ENCODE assay signal across 2 cellular contexts in the genomic region with DNA sequence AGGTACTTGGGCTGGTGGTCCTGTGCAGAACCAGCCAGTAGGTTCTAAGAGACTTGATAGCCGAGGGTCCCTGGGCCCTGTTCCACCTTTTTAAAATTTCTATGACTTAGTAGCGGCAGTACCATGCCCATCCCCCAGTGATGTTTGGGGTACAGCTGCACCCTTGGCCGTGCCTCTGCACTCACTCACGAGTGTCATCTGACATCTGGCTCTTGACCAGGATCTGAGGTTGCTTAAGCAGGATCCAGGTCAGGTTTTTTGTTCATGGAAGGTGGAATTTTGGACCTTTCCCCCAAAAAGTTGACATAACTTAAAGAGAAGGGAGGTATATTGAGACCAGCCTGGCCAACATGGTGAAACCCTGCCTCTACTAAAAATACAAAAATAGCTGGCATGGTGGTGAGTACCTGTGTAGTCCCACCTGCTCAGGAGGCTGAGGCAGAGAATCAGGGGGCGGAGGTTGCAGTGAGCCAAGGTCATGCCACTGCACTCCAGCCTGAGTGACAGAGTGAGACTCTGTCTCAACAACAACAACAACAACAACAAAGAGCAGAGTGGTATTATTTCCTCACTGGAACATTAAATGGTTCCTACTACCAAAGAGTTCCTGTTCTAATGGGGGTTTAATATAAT.
TF ChIP-seq lines count a peak whose summit lies in the region.

No MANE protein-coding gene starts in this region.

TF ChIP-seq in liver, 16 proteins besides CTCF, POLR2A, EP300 and RAD21 (continued from another document):
- no peak for TF ChIP-seq REST (IDR thresholded peaks at IDR 0.05)
- peak; percentile 42 to 77 for TF ChIP-seq RXRA (IDR thresholded peaks at IDR 0.05)
- TF ChIP-seq FOXA1 (IDR thresholded peaks at IDR 0.05) = no peak
- peak; percentile 7 for TF ChIP-seq YY1 (IDR thresholded peaks at IDR 0.05)
- TF ChIP-seq HNF4A (conservative IDR thresholded peaks at IDR 0.05) = peak; percentile 79 to 94
- TF ChIP-seq ZBTB33 (IDR thresholded peaks at IDR 0.05) = no peak
- no peak for TF ChIP-seq MAX (IDR thresholded peaks at IDR 0.05)
- peak; percentile 30 for TF ChIP-seq SP1 (IDR thresholded peaks at IDR 0.05)
- TF ChIP-seq, protein P1, sequence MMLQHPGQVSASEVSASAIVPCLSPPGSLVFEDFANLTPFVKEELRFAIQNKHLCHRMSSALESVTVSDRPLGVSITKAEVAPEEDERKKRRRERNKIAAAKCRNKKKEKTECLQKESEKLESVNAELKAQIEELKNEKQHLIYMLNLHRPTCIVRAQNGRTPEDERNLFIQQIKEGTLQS (IDR thresholded peaks at IDR 0.05) = no peak
- TF ChIP-seq GABPA (IDR thresholded peaks at IDR 0.05 in 1 of 2, conservative IDR thresholded peaks at IDR 0.05 in 1 of 2) = no peak
- TF ChIP-seq TAF1 (conservative IDR thresholded peaks at IDR 0.05) = no peak
- peak in 1 of 2 donors; percentile 12 for TF ChIP-seq EGR1 (IDR thresholded peaks at IDR 0.05; ENCODE audit: low read depth in 2 of 2)
- no peak for TF ChIP-seq FOXA2 (IDR thresholded peaks at IDR 0.05)
- TF ChIP-seq HNF4G (IDR thresholded peaks at IDR 0.05) = peak; percentile 54
TF ChIP-seq in liver: peak in this region for 6.

TF ChIP-seq in HepG2, 621 proteins besides CTCF, POLR2A, EP300 and RAD21 (continued from another document):
- TF ChIP-seq ZNF333 (CRISPR knock-in tag; IDR thresholded peaks at IDR 0.05; ENCODE audit: borderline replicate concordance) = no peak
- TF ChIP-seq ZNF496 (CRISPR knock-in tag; IDR thresholded peaks at IDR 0.05; ENCODE audit: insufficient replicate concordance) = no peak
- TF ChIP-seq, protein P2, sequence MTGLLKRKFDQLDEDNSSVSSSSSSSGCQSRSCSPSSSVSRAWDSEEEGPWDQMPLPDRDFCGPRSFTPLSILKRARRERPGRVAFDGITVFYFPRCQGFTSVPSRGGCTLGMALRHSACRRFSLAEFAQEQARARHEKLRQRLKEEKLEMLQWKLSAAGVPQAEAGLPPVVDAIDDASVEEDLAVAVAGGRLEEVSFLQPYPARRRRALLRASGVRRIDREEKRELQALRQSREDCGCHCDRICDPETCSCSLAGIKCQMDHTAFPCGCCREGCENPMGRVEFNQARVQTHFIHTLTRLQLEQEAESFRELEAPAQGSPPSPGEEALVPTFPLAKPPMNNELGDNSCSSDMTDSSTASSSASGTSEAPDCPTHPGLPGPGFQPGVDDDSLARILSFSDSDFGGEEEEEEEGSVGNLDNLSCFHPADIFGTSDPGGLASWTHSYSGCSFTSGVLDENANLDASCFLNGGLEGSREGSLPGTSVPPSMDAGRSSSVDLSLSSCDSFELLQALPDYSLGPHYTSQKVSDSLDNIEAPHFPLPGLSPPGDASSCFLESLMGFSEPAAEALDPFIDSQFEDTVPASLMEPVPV (CRISPR knock-in tag; IDR thresholded peaks at IDR 0.05) = no peak
- no peak for TF ChIP-seq TCF7L2 (IDR thresholded peaks at IDR 0.05; ENCODE audit: low read depth, low read length)
- TF ChIP-seq ESRRA (CRISPR knock-in tag; IDR thresholded peaks at IDR 0.05; ENCODE audit: low read depth) = no peak
- no peak for TF ChIP-seq ZBTB39 (CRISPR knock-in tag; IDR thresholded peaks at IDR 0.05)
- TF ChIP-seq CEBPG (CRISPR knock-in tag; IDR thresholded peaks at IDR 0.05) = no peak
- no peak for TF ChIP-seq ZNF790 (CRISPR knock-in tag; IDR thresholded peaks at IDR 0.05; ENCODE audit: borderline replicate concordance)
- no peak for TF ChIP-seq SNAPC5 (CRISPR knock-in tag; IDR thresholded peaks at IDR 0.05; ENCODE audit: borderline replicate concordance)
- TF ChIP-seq ERF (CRISPR knock-in tag; IDR thresholded peaks at IDR 0.05) = no peak
- TF ChIP-seq ZNF737 (CRISPR knock-in tag; IDR thresholded peaks at IDR 0.05; ENCODE audit: borderline replicate concordance) = no peak
- no peak for TF ChIP-seq ZNF616 (CRISPR knock-in tag; IDR thresholded peaks at IDR 0.05; ENCODE audit: low read depth)
- TF ChIP-seq ZKSCAN5 (CRISPR knock-in tag; IDR thresholded peaks at IDR 0.05) = no peak
- no peak for TF ChIP-seq ZNF34 (CRISPR knock-in tag; IDR thresholded peaks at IDR 0.05; ENCODE audit: borderline replicate concordance)
- no peak for TF ChIP-seq USF2 (IDR thresholded peaks at IDR 0.05; ENCODE audit: low read depth, low read length)
- TF ChIP-seq USF2 (CRISPR knock-in tag; IDR thresholded peaks at IDR 0.05; ENCODE audit: borderline replicate concordance) = no peak
- TF ChIP-seq, protein P3, sequence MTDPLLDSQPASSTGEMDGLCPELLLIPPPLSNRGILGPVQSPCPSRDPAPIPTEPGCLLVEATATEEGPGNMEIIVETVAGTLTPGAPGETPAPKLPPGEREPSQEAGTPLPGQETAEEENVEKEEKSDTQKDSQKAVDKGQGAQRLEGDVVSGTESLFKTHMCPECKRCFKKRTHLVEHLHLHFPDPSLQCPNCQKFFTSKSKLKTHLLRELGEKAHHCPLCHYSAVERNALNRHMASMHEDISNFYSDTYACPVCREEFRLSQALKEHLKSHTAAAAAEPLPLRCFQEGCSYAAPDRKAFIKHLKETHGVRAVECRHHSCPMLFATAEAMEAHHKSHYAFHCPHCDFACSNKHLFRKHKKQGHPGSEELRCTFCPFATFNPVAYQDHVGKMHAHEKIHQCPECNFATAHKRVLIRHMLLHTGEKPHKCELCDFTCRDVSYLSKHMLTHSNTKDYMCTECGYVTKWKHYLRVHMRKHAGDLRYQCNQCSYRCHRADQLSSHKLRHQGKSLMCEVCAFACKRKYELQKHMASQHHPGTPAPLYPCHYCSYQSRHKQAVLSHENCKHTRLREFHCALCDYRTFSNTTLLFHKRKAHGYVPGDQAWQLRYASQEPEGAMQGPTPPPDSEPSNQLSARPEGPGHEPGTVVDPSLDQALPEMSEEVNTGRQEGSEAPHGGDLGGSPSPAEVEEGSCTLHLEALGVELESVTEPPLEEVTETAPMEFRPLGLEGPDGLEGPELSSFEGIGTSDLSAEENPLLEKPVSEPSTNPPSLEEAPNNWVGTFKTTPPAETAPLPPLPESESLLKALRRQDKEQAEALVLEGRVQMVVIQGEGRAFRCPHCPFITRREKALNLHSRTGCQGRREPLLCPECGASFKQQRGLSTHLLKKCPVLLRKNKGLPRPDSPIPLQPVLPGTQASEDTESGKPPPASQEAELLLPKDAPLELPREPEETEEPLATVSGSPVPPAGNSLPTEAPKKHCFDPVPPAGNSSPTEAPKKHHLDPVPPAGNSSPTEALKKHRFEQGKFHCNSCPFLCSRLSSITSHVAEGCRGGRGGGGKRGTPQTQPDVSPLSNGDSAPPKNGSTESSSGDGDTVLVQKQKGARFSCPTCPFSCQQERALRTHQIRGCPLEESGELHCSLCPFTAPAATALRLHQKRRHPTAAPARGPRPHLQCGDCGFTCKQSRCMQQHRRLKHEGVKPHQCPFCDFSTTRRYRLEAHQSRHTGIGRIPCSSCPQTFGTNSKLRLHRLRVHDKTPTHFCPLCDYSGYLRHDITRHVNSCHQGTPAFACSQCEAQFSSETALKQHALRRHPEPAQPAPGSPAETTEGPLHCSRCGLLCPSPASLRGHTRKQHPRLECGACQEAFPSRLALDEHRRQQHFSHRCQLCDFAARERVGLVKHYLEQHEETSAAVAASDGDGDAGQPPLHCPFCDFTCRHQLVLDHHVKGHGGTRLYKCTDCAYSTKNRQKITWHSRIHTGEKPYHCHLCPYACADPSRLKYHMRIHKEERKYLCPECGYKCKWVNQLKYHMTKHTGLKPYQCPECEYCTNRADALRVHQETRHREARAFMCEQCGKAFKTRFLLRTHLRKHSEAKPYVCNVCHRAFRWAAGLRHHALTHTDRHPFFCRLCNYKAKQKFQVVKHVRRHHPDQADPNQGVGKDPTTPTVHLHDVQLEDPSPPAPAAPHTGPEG (CRISPR knock-in tag; IDR thresholded peaks at IDR 0.05) = no peak
- TF ChIP-seq HNRNPUL1 (IDR thresholded peaks at IDR 0.05; ENCODE audit: low read depth, low read length) = no peak
- TF ChIP-seq TRAFD1 (CRISPR knock-in tag; IDR thresholded peaks at IDR 0.05; ENCODE audit: borderline replicate concordance) = no peak
TF ChIP-seq in HepG2: peak in this region for 0.
